In genomic region chr1:115655916-115656315, GRCh38 we compare ENCODE assay signal across 13 cellular contexts. TPM values are rescaled to one million over a fixed set of nuclear protein-coding genes. Genes with fewer than 3 reads are reported as not detected.
DNase-seq lines count a peak whose midpoint lies in the region; TF ChIP-seq lines count a peak whose summit lies in the region.
"Had no signal": no experiment of that assay in that cellular context is flagged by ENCODE, and none has a peak within 500 bp of the region (broad histone marks: within the 10 kb centered on the region; RNA-seq: fewer than 3 reads in every experiment).

No MANE protein-coding gene starts in this region.

- peaks cover 6% of the 10 kb centered on the region for H4K20me1 ChIP-seq in Loucy (ENCODE audit: insufficient read depth, low read length, poor library complexity, severe bottlenecking)

- POLR2A ChIA-PET in MCF 10A (lab: Yijun Ruan, JAX), result no interaction called here

- no peaks in the 10 kb centered on the region for H3K27me3 Mint-ChIP-seq in endodermal cell (ENCODE audit: insufficient read depth)
- H3K27me3 Mint-ChIP-seq in nephron (ENCODE audit: low read depth), result no peaks in the 10 kb centered on the region
- no peaks in the 10 kb centered on the region for H3K27me3 Mint-ChIP-seq in MCF 10A (ENCODE audit: insufficient read depth, unreplicated experiment)

- peak overlapping the region; percentile 38 for H3K9ac ChIP-seq in Loucy (ENCODE audit: low read depth, low read length, poor library complexity, severe bottlenecking)
- H3K9ac ChIP-seq in endodermal cell (ENCODE audit: extremely low read depth, low read length, poor library complexity, severe bottlenecking), result no peak overlapping the region

- no peaks in the 10 kb centered on the region for H3K9me3 Mint-ChIP-seq in endodermal cell
- no peaks in the 10 kb centered on the region for H3K9me3 Mint-ChIP-seq in nephron
- no peaks in the 10 kb centered on the region for H3K9me3 Mint-ChIP-seq in MCF 10A (ENCODE audit: unreplicated experiment)

- H3K4me1 Mint-ChIP-seq in endodermal cell, result peaks cover 83% of the 10 kb centered on the region
- peaks cover 24% of the 10 kb centered on the region for H3K4me1 Mint-ChIP-seq in nephron
- no peaks in the 10 kb centered on the region for H3K4me1 Mint-ChIP-seq in MCF 10A (ENCODE audit: insufficient read depth, unreplicated experiment)

- TF ChIP-seq CTCF in C4-2B (conservative IDR thresholded peaks at IDR 0.05) (no peak), Loucy (conservative IDR thresholded peaks at IDR 0.05; ENCODE audit: low read length) (no peak), endodermal cell (conservative IDR thresholded peaks at IDR 0.05) (no peak), nephron (IDR thresholded peaks at IDR 0.05; ENCODE audit: unreplicated experiment in 3 of 3) (no peak), WERI-Rb-1 (IDR thresholded peaks at IDR 0.05; ENCODE audit: low read depth, low read length) (no peak), ascending aorta (IDR thresholded peaks at IDR 0.05) (no peak), MCF 10A (IDR thresholded peaks at IDR 0.05; ENCODE audit: unreplicated experiment) (no peak)

- H3K27ac ChIP-seq in C4-2B, result peak overlapping the region; percentile 36
- H3K27ac ChIP-seq in endodermal cell (ENCODE audit: low read depth, low read length), result no peak overlapping the region
- no peak overlapping the region for H3K27ac ChIP-seq in WERI-Rb-1
- H3K27ac ChIP-seq in ascending aorta, result no peak overlapping the region
- H3K27ac ChIP-seq: HL-60, PC-9 had no signal

- no peak overlapping the region for H3K4me3 ChIP-seq in Loucy (ENCODE audit: low read length, poor library complexity, severe bottlenecking)
- no peak overlapping the region for H3K4me3 ChIP-seq in endodermal cell (ENCODE audit: low read length)
- no peak overlapping the region for H3K4me3 ChIP-seq in WERI-Rb-1 (ENCODE audit: low read depth, low read length)
- no peak overlapping the region for H3K4me3 ChIP-seq in ascending aorta
- H3K4me3 ChIP-seq: PC-9 had no signal

- intact Hi-C loops in ascending aorta (cut with DNase I), result no loop called here
- intact Hi-C loops in MCF 10A (cut with micrococcal nuclease), result no loop called here

- 88 to 95% methylated on average over 2 to 4 of the region's 4 CpGs for WGBS in endodermal cell (ENCODE audit: insufficient coverage in 1 of 2, insufficient read length in 1 of 2), 2 experiments

- H3K4me1 ChIP-seq in Loucy (ENCODE audit: insufficient read depth, low read length, poor library complexity, severe bottlenecking) (peaks cover 46% of the 10 kb centered on the region), endodermal cell (ENCODE audit: control insufficient read depth, insufficient read depth, low read length) (peaks cover 25% of the 10 kb centered on the region), ascending aorta (peaks cover 6 to 10% of the 10 kb centered on the region in 2 donors)

- 0 out of 2 replicates have a peak, but pooled peaks cover 3% of the 10 kb centered on the region for H3F3A ChIP-seq in Loucy (ENCODE audit: low read depth)

- no TSS peak for BruUV-seq in MCF 10A (replicated peaks; lab: Mats Ljungman, UMichigan)

- no peak overlapping the region for H2AFZ ChIP-seq in Loucy (ENCODE audit: low read length)
- H2AFZ ChIP-seq: PC-9 had no signal

- H3K27ac Mint-ChIP-seq in endodermal cell (no peak overlapping the region), nephron (peak overlapping the region; percentile 81 to 90 (median 85)), MCF 10A (ENCODE audit: low read depth, unreplicated experiment) (no peak overlapping the region)

- H3K9me2 ChIP-seq in Loucy (replicated peaks; ENCODE audit: low read depth, low read length), result no peaks in the 10 kb centered on the region

- H3K27me3 ChIP-seq in Loucy (ENCODE audit: insufficient read depth, low read length, poor library complexity, severe bottlenecking) (no peaks in the 10 kb centered on the region), endodermal cell (ENCODE audit: control insufficient read depth, insufficient read depth, low read length, poor library complexity, severe bottlenecking) (no peaks in the 10 kb centered on the region), WERI-Rb-1 (ENCODE audit: insufficient read depth, low read depth, severe bottlenecking) (no peaks in the 10 kb centered on the region), ascending aorta (no peaks in the 10 kb centered on the region)

- H3K36me3 Mint-ChIP-seq in endodermal cell (ENCODE audit: low read depth) (peaks cover 93% of the 10 kb centered on the region), nephron (ENCODE audit: low read depth) (peaks cover 52% of the 10 kb centered on the region), MCF 10A (ENCODE audit: insufficient read depth, unreplicated experiment) (peaks cover 36% of the 10 kb centered on the region)

- peak overlapping the region; percentile 54 for H3K4me2 ChIP-seq in Loucy (ENCODE audit: low read depth, low read length, poor library complexity, severe bottlenecking)
- H3K4me2 ChIP-seq: PC-9 had no signal

- H3K36me3 ChIP-seq in Loucy (ENCODE audit: insufficient read depth, low read length) (peaks cover 74% of the 10 kb centered on the region), endodermal cell (ENCODE audit: control insufficient read depth, insufficient read depth, low read length) (peaks cover 97% of the 10 kb centered on the region), WERI-Rb-1 (no peaks in the 10 kb centered on the region), ascending aorta (peaks cover 13 to 19% of the 10 kb centered on the region in 2 donors)

- H3K9me3 ChIP-seq in Loucy (ENCODE audit: insufficient read depth, low read depth, low read length) (no peaks in the 10 kb centered on the region), endodermal cell (ENCODE audit: control insufficient read depth, low read length) (no peaks in the 10 kb centered on the region), WERI-Rb-1 (ENCODE audit: severe bottlenecking) (no peaks in the 10 kb centered on the region), ascending aorta (no peaks in the 10 kb centered on the region)

- CTCF ChIA-PET in MCF 10A (lab: Yijun Ruan, JAX), result no interaction called here

- H3K4me3 Mint-ChIP-seq in endodermal cell (no peak overlapping the region), nephron (no peak overlapping the region), MCF 10A (ENCODE audit: unreplicated experiment) (no peak overlapping the region)

- peaks cover 99% of the 10 kb centered on the region for H3K79me2 ChIP-seq in Loucy (ENCODE audit: insufficient read depth, low read length)

- DNase-seq in endodermal cell, result peak; percentile 24
- no peak for DNase-seq in WERI-Rb-1
- DNase-seq in ascending aorta (ENCODE audit: low spot score in 2 of 2), result no peak
- no peak for DNase-seq in MCF 10A (ENCODE audit: unreplicated experiment)
- DNase-seq: ACHN, KG1, NCI-H187 treated with DMSO at 0.1 percent for 48 hours, NCI-H446, PC-9 had no signal

RNA-seq across cellular contexts. Expression of gene VANGL1, which starts 14.1 kb away (rescaled TPM):
- total RNA-seq in endodermal cell (10 to 100 TPM; 47.2 to 66.4 TPM), ascending aorta (8.0 TPM), MCF 10A (2022) (10.5 and 16.4 TPM in 2 replicates)
- polyA plus RNA-seq in endodermal cell (2013, experiment 1 of 2), result 14.6 TPM
- 16.4 TPM for polyA plus RNA-seq in endodermal cell (2013, experiment 2 of 2)

Comparison
In these comparisons a context has a peak if more than half of its experiments do, and no peak if none do; other contexts are left out.
1. H3K27ac Mint-ChIP-seq: peak in nephron (3 of 3); none in endodermal cell (single experiment) and MCF 10A (single experiment).